ENCODE assay signal across 7 cellular contexts in the genomic region with DNA sequence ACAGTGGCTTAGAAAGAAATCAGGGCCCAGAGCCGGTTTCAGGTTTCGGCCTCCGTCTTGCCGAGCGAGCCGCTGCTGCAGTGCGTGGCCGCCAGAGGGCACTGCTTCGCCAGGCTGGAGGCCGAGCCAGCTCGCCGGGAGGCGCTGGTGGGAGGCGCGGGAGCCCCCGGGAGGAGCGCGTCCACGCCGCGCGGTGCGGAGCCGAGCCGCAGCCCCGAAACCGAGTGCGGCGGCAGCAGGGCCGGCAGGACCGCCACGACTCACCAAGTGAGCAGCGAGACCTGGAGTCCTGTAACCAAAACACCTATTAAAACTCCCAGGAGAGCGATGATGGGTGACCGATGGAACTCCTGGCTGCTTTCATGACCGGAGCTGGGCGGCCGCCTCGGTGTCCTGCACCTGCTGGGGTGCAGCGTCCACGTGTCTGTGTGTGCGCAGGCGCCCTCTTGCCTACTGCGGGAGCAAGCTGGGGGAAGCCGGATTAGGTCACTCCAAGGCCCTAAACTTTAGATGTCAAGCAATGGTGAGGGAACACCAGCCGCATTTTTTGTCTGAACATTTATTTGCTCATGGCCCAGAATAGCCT.
DNase-seq lines count a peak whose midpoint lies in the region; ATAC-seq and TF ChIP-seq lines count a peak whose summit lies in the region.

No MANE protein-coding gene starts in this region.

- peak overlapping the region; percentile 66 for H3K4me3 ChIP-seq in coronary artery

- peak; percentile 68 for DNase-seq in NCI-H2171 treated with DMSO at 0.1 percent for 48 hours (lab: John Stamatoyannopoulos, UW)
- DNase-seq in activated CD4-positive, alpha-beta T cell treated with anti-CD3 and anti-CD28 coated beads for 48 hours: peak; percentile 78
- no peak for DNase-seq in coronary artery (ENCODE audit: low spot score)
- DNase-seq in left lobe of liver (ENCODE audit: low spot score): peak; percentile 69
- peak; percentile 67 to 71 for DNase-seq in stimulated activated CD4-positive, alpha-beta T cell treated with anti-CD3 and anti-CD28 coated beads, Interleukin-2, amount 100 ng/mL, for 48 hours

- no peak overlapping the region for H3K27ac ChIP-seq in coronary artery

- peak; percentile 98 for TF ChIP-seq CTCF in coronary artery (IDR thresholded peaks at IDR 0.05)

- peak; percentile 68 for ATAC-seq in GM18499 (IDR thresholded peaks at IDR 0.05; ENCODE audit: insufficient read depth, unreplicated experiment)
- peak; percentile 76 for ATAC-seq in HG02943 (IDR thresholded peaks at IDR 0.05; ENCODE audit: low read depth, unreplicated experiment)
- peak; percentile 98 for ATAC-seq in left lobe of liver
